In genomic region chr10:60726253-60726652, GRCh38 we compare ENCODE assay signal across 19 cellular contexts. TPM values are rescaled to one million over a fixed set of nuclear protein-coding genes. Genes with fewer than 3 reads are reported as not detected.
DNase-seq lines count a peak whose midpoint lies in the region; ATAC-seq, FAIRE-seq and TF ChIP-seq lines count a peak whose summit lies in the region.
"Had no signal": no experiment of that assay in that cellular context is flagged by ENCODE, and none has a peak within 500 bp of the region (broad histone marks: within the 10 kb centered on the region; RNA-seq: fewer than 3 reads in every experiment).

No MANE protein-coding gene starts in this region.

- H3K4me1 Mint-ChIP-seq in activated CD4-positive, alpha-beta T cell treated with anti-CD3 and anti-CD28 coated beads, Interleukin-2, amount 10 ng/mL, durations not matched to agents 24 days and 14 days: peaks cover 64% of the 10 kb centered on the region

- DNase-seq in activated CD4-positive, alpha-beta T cell treated with anti-CD3 and anti-CD28 coated beads, Interleukin-2, amount 10 ng/mL, durations not matched to agents 24 days and 14 days: no peak
- no peak for DNase-seq in activated CD4-positive, alpha-beta T cell treated with anti-CD3 and anti-CD28 coated beads, Interleukin-2, amount 50 U/mL, for 4 hours
- no peak for DNase-seq in H54 (ENCODE audit: insufficient read length, low spot score)
- DNase-seq in activated naive CD4-positive, alpha-beta T cell treated with anti-CD3 and anti-CD28 coated beads, Interleukin-2, amount 50 U/mL, for 72 hours (ENCODE audit: low spot score in 2 of 2): no peak
- DNase-seq in NCI-H524 treated with DMSO at 0.1 percent for 48 hours (lab: John Stamatoyannopoulos, UW): no peak
- DNase-seq in right cardiac atrium: no peak
- DNase-seq: Caco-2, HFFc6, NCI-H1048, NCI-H146, NCI-H2081 treated with DMSO at 0.1 percent for 48 hours, NCI-H510A treated with DMSO at 0.1 percent for 48 hours, Peyer's patch, Right ventricle myocardium superior had no signal

- no peaks in the 10 kb centered on the region for H3K4me1 ChIP-seq in right cardiac atrium (ENCODE audit: control insufficient read depth, insufficient read depth, low read length)
- H3K4me1 ChIP-seq: Peyer's patch had no signal

- no peak overlapping the region for H3K4me3 ChIP-seq in right cardiac atrium (ENCODE audit: low read length)
- H3K4me3 ChIP-seq: BLaER1 treated with 17β-estradiol and CSF1 and Interleukin-3, amounts not matched to agents 10 nM and 100 nM; Peyer's patch had no signal

- no peak for TF ChIP-seq POLR2A in H54 (IDR thresholded peaks at IDR 0.05; ENCODE audit: low read depth, low read length)

- H3K27ac ChIP-seq in 22Rv1 (peak overlapping the region; percentile 55), right cardiac atrium (ENCODE audit: low read length) (no peak overlapping the region)
- H3K27ac ChIP-seq: BLaER1 treated with 17β-estradiol and CSF1 and Interleukin-3, amounts not matched to agents 10 nM and 100 nM; KMS-11; Peyer's patch had no signal

- intact Hi-C loops in activated CD4-positive, alpha-beta T cell treated with anti-CD3 and anti-CD28 coated beads, Interleukin-2, amount 10 ng/mL, durations not matched to agents 24 days and 14 days (cut with micrococcal nuclease): loop anchor here (2.0 to 10.0 kb wide), 3 partner anchors 17 to 1459 kb away; no protein-coding TSS in a partner anchor
- intact Hi-C loops in right cardiac atrium (cut with DNase I): no loop called here

- H3K36me3 Mint-ChIP-seq in activated CD4-positive, alpha-beta T cell treated with anti-CD3 and anti-CD28 coated beads, Interleukin-2, amount 10 ng/mL, durations not matched to agents 24 days and 14 days (ENCODE audit: low read depth): peaks cover 24% of the 10 kb centered on the region
- H3K36me3 Mint-ChIP-seq in activated naive CD4-positive, alpha-beta T cell treated with anti-CD3 and anti-CD28 coated beads, Interleukin-2, amount 50 U/mL, for 72 hours: peaks cover 0 to 27% of the 10 kb centered on the region in 2 donors

- H3K4me3 Mint-ChIP-seq in activated CD4-positive, alpha-beta T cell treated with anti-CD3 and anti-CD28 coated beads, Interleukin-2, amount 10 ng/mL, durations not matched to agents 24 days and 14 days: peak overlapping the region; percentile 84
- H3K4me3 Mint-ChIP-seq: HFFc6 had no signal

- ATAC-seq in activated naive CD4-positive, alpha-beta T cell treated with anti-CD3 and anti-CD28 coated beads, Interleukin-2, amount 50 U/mL, for 72 hours: no peak
- ATAC-seq in HG03520 (IDR thresholded peaks at IDR 0.05; ENCODE audit: unreplicated experiment): no peak
- no peak for ATAC-seq in right cardiac atrium

- H3K27me3 Mint-ChIP-seq in activated CD4-positive, alpha-beta T cell treated with anti-CD3 and anti-CD28 coated beads, Interleukin-2, amount 10 ng/mL, durations not matched to agents 24 days and 14 days: no peaks in the 10 kb centered on the region

- H3K27me3 ChIP-seq in right cardiac atrium (ENCODE audit: control insufficient read depth, insufficient read depth): no peaks in the 10 kb centered on the region
- H3K27me3 ChIP-seq: BLaER1 treated with 17β-estradiol and CSF1 and Interleukin-3, amounts not matched to agents 10 nM and 100 nM; Peyer's patch had no signal

- peak; percentile 20 for FAIRE-seq in H54 (lab: Jason Lieb, UNC)
- FAIRE-seq: A204.1 had no signal

- peak overlapping the region; percentile 65 for H3K27ac Mint-ChIP-seq in activated CD4-positive, alpha-beta T cell treated with anti-CD3 and anti-CD28 coated beads, Interleukin-2, amount 10 ng/mL, durations not matched to agents 24 days and 14 days
- H3K27ac Mint-ChIP-seq in activated naive CD4-positive, alpha-beta T cell treated with anti-CD3 and anti-CD28 coated beads, Interleukin-2, amount 50 U/mL, for 72 hours: peak overlapping the region; percentile 32 to 90
- H3K27ac Mint-ChIP-seq: HFFc6 had no signal

- peaks cover 13% of the 10 kb centered on the region for H3K9me3 Mint-ChIP-seq in activated CD4-positive, alpha-beta T cell treated with anti-CD3 and anti-CD28 coated beads, Interleukin-2, amount 10 ng/mL, durations not matched to agents 24 days and 14 days
- H3K9me3 Mint-ChIP-seq in activated naive CD4-positive, alpha-beta T cell treated with anti-CD3 and anti-CD28 coated beads, Interleukin-2, amount 50 U/mL, for 72 hours: peaks cover 4 to 17% of the 10 kb centered on the region in 2 donors
- H3K9me3 Mint-ChIP-seq: HFFc6 had no signal

- H3K9me3 ChIP-seq in right cardiac atrium (ENCODE audit: control insufficient read depth, low read length): no peaks in the 10 kb centered on the region
- H3K9me3 ChIP-seq: BLaER1 treated with 17β-estradiol and CSF1 and Interleukin-3, amounts not matched to agents 10 nM and 100 nM; Caco-2; Peyer's patch had no signal

- TF ChIP-seq CTCF in 22Rv1 (IDR thresholded peaks at IDR 0.05): no peak

RNA-seq across cellular contexts. Expression of gene CDK1, which starts 52.0 kb away (rescaled TPM):
- total RNA-seq in activated CD4-positive, alpha-beta T cell treated with anti-CD3 and anti-CD28 coated beads, Interleukin-2, amount 10 ng/mL, durations not matched to agents 24 days and 14 days: 101 and 105 TPM in 2 replicates
- total RNA-seq in activated naive CD4-positive, alpha-beta T cell treated with anti-CD3 and anti-CD28 coated beads, Interleukin-2, amount 50 U/mL, for 72 hours: 100 to 1,000 TPM; 121 to 233 TPM
- total RNA-seq in right cardiac atrium: 1 to 10 TPM in 3 of 4 donors, under 1 TPM in 1; 0.58 to 4.6 (median 2.7) TPM
- polyA plus RNA-seq in right cardiac atrium: 1.5 TPM

Comparison
In these comparisons a context has a peak if more than half of its experiments do, and no peak if none do; other contexts are left out.
1. RNA of gene CDK1, which starts 52.0 kb away (total RNA-seq): 121 to 233 TPM in activated naive CD4-positive, alpha-beta T cell treated with anti-CD3 and anti-CD28 coated beads, Interleukin-2, amount 50 U/mL, for 72 hours and 101 to 105 TPM in activated CD4-positive, alpha-beta T cell treated with anti-CD3 and anti-CD28 coated beads, Interleukin-2, amount 10 ng/mL, durations not matched to agents 24 days and 14 days; 0.58 to 4.6 TPM in right cardiac atrium; every median in the first group is over 10 times any median in the second.